In the genomic region with DNA sequence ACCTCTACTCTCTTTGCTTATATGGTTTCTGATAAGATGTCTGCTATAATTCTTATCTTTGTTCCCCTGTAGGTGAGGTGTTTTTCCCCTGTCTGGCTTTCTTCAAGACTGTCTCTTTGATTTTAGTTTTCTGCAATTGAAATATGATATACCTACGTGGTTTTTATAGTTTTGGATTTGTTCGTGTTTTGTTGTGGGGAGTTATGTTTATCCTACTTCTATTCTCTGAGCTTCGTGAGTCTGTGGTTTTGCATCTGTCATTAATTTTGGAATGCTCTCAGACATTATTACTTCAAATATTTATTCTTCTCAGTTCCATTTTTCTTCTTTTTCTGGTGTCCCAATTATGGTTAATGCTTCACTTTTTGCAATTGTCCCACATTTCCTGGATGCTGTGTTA, we compare ENCODE assay signal across 16 cellular contexts.
DNase-seq lines count a peak whose midpoint lies in the region; ATAC-seq and TF ChIP-seq lines count a peak whose summit lies in the region.
"Had no signal": no experiment of that assay in that cellular context is flagged by ENCODE, and none has a peak within 500 bp of the region (broad histone marks: within the 10 kb centered on the region; RNA-seq: fewer than 3 reads in every experiment).

No MANE protein-coding gene starts in this region.

- TF ChIP-seq POLR2A in IMR-90 (IDR thresholded peaks at IDR 0.05; ENCODE audit: low read depth, low read length): no peak

- H3K36me3 ChIP-seq in BJ (ENCODE audit: control insufficient read depth, insufficient read depth, low read length): no peaks in the 10 kb centered on the region
- H3K36me3 ChIP-seq in IMR-90 (ENCODE audit: control insufficient read depth, insufficient read depth, low read length): no peaks in the 10 kb centered on the region
- H3K36me3 ChIP-seq: HAP-1 had no signal

- BruUV-seq in IMR-90 (replicated peaks; lab: Mats Ljungman, UMichigan): no TSS peak

- no peaks in the 10 kb centered on the region for H3K4me1 ChIP-seq in IMR-90 (ENCODE audit: control insufficient read depth, insufficient read depth, low read length)
- H3K4me1 ChIP-seq: HAP-1 had no signal

- no peak overlapping the region for H2BK15ac ChIP-seq in IMR-90 (ENCODE audit: low read depth, low read length)

- no peak for TF ChIP-seq CTCF in BJ (IDR thresholded peaks at IDR 0.05; ENCODE audit: insufficient read depth, low read depth, low read length)
- no peak for TF ChIP-seq CTCF in IMR-90 (conservative IDR thresholded peaks at IDR 0.05; ENCODE audit: low read depth, low read length)

- no peak overlapping the region for H3K27ac ChIP-seq in IMR-90 (ENCODE audit: insufficient read depth, low read length)
- H3K27ac ChIP-seq: HL-60 had no signal

- no peak overlapping the region for H4K5ac ChIP-seq in IMR-90 (ENCODE audit: low read depth, low read length)

- ATAC-seq in IMR-90 (ENCODE audit: low read depth): no peak
- no peak for ATAC-seq in Right ventricle myocardium superior (ENCODE audit: poor library complexity)
- ATAC-seq in GM21515 (IDR thresholded peaks at IDR 0.05; ENCODE audit: unreplicated experiment): no peak

- no peak overlapping the region for H3K4ac ChIP-seq in IMR-90 (ENCODE audit: low read depth, low read length)

- no peak overlapping the region for H4K8ac ChIP-seq in IMR-90 (ENCODE audit: low read depth in 2 of 2, low read length in 2 of 2)

- H3K56ac ChIP-seq in IMR-90 (ENCODE audit: extremely low read depth, insufficient read depth, low read length): no peak overlapping the region

- no peaks in the 10 kb centered on the region for H4K20me1 ChIP-seq in IMR-90 (ENCODE audit: insufficient read depth, low read length)

- peaks cover 3% of the 10 kb centered on the region; the same call in 1 of the 2 replicates for H3K9me1 ChIP-seq in IMR-90 (ENCODE audit: insufficient read depth, low read length)

- H3K27me3 ChIP-seq in BJ (ENCODE audit: control insufficient read depth, insufficient read depth, low read length): no peaks in the 10 kb centered on the region
- no peaks in the 10 kb centered on the region for H3K27me3 ChIP-seq in IMR-90 (ENCODE audit: control insufficient read depth, insufficient read depth, low read length)

- POLR2A ChIA-PET in BJ (lab: Charles Lee) (no interaction called here), IMR-90 (lab: Charles Lee; ENCODE audit: unreplicated experiment) (no interaction called here)

- no peak overlapping the region for H4K91ac ChIP-seq in IMR-90 (ENCODE audit: insufficient read depth, low read depth, low read length)

- H3K23ac ChIP-seq in IMR-90 (ENCODE audit: low read depth, low read length): no peak overlapping the region

- dilution Hi-C loops in IMR-90 (cut with HindIII; ENCODE audit: low sequenced_read_pairs, unreplicated experiment): no loop called here

- no peak overlapping the region for H2AK5ac ChIP-seq in IMR-90 (ENCODE audit: low read depth, low read length)

- H2BK5ac ChIP-seq in IMR-90 (ENCODE audit: low read depth, low read length, poor library complexity, severe bottlenecking): no peak overlapping the region

- H3K14ac ChIP-seq in IMR-90 (replicated peaks; ENCODE audit: low read depth, low read length): no peak overlapping the region

- no peak overlapping the region for H2BK20ac ChIP-seq in IMR-90 (ENCODE audit: low read depth, low read length)

- TF ChIP-seq RAD21 in IMR-90 (IDR thresholded peaks at IDR 0.05; ENCODE audit: low read length): no peak

- no peak overlapping the region for H2BK120ac ChIP-seq in IMR-90 (ENCODE audit: low read depth, low read length)

- no peak overlapping the region for H3K4me3 ChIP-seq in BJ (ENCODE audit: low read depth, low read length)
- no peak overlapping the region for H3K4me3 ChIP-seq in IMR-90 (ENCODE audit: insufficient read depth, low read depth, low read length)
- H3K4me3 ChIP-seq: HAP-1 had no signal

- H2AFZ ChIP-seq in IMR-90 (replicated peaks; ENCODE audit: low read length, poor library complexity): no peak overlapping the region

- in situ Hi-C loops in IMR-90 (cut with MboI; ENCODE audit: low sequenced_read_pairs): no loop called here

- no peak overlapping the region for H3K9ac ChIP-seq in IMR-90 (ENCODE audit: low read depth, low read length)

- DNase-seq in BJ (ENCODE audit: low read depth) (peak; percentile 9), IMR-90 (peak; percentile 1), fibroblast of gingiva (ENCODE audit: low read depth) (peak; percentile 38), myocyte (ENCODE audit: low read depth) (peak; percentile 49), Right ventricle myocardium superior (no peak), LoVo (ENCODE audit: low spot score) (no peak), activated gamma-delta T cell (lab: John Stamatoyannopoulos, UW) (no peak)
- DNase-seq: 8988T; C1 segment of cervical spinal cord; Calu3; CD4-positive, alpha-beta T cell; DMS79; GDM1 had no signal

- WGBS in IMR-90 (ENCODE audit: extremely low coverage in 2 of 2, insufficient read length in 1 of 2), 2 experiments: no CpG with 5 or more reads among the region's 3 CpGs

- H3K18ac ChIP-seq in IMR-90 (ENCODE audit: low read depth, low read length): no peak overlapping the region

- intact Hi-C loops in IMR-90 (cut with micrococcal nuclease) (loop anchor here (10.0 kb wide), 3 partner anchors 553 to 1133 kb away; no protein-coding TSS in a partner anchor), Right ventricle myocardium superior (cut with DNase I) (no loop called here)

- no peak overlapping the region for H2AK9ac ChIP-seq in IMR-90 (replicated peaks; ENCODE audit: low read depth, low read length, poor library complexity)

- H3K79me1 ChIP-seq in IMR-90 (ENCODE audit: low read depth in 1 of 2, low read length in 2 of 2): no peaks in the 10 kb centered on the region

- CTCF ChIA-PET in BJ (lab: Yijun Ruan, JAX) (no interaction called here), IMR-90 (lab: Yijun Ruan, JAX) (interaction anchor here (0.6 kb wide), 1 partner anchor 488 kb away, joined by 3 read pairs; no protein-coding TSS in a partner anchor)

- H3K4me2 ChIP-seq in IMR-90 (ENCODE audit: low read depth, low read length): no peak overlapping the region

- no peaks in the 10 kb centered on the region for H3K9me3 ChIP-seq in IMR-90 (ENCODE audit: control insufficient read depth, insufficient read depth, low read length)
- H3K9me3 ChIP-seq: HAP-1 had no signal

TF ChIP-seq in IMR-90, 13 proteins besides CTCF, POLR2A, EP300 and RAD21:
- TF ChIP-seq, protein P1, sequence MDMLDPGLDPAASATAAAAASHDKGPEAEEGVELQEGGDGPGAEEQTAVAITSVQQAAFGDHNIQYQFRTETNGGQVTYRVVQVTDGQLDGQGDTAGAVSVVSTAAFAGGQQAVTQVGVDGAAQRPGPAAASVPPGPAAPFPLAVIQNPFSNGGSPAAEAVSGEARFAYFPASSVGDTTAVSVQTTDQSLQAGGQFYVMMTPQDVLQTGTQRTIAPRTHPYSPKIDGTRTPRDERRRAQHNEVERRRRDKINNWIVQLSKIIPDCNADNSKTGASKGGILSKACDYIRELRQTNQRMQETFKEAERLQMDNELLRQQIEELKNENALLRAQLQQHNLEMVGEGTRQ (IDR thresholded peaks at IDR 0.05; ENCODE audit: low read depth, low read length): no peak
- TF ChIP-seq RCOR1 (IDR thresholded peaks at IDR 0.05; ENCODE audit: insufficient replicate concordance, low read length) (no peak), CEBPB (IDR thresholded peaks at IDR 0.05; ENCODE audit: low read depth, low read length) (no peak), BHLHE40 (IDR thresholded peaks at IDR 0.05; ENCODE audit: low read depth, low read length) (no peak), FOS (IDR thresholded peaks at IDR 0.05; ENCODE audit: low read depth, low read length) (no peak), SMC3 (IDR thresholded peaks at IDR 0.05; ENCODE audit: low read depth, low read length) (no peak), NFE2L2 (IDR thresholded peaks at IDR 0.05; ENCODE audit: low read depth, low read length) (no peak), MAZ (IDR thresholded peaks at IDR 0.05; ENCODE audit: borderline replicate concordance, low read depth, low read length) (no peak), RFX5 (IDR thresholded peaks at IDR 0.05; ENCODE audit: low read depth, low read length) (no peak), MAFK (IDR thresholded peaks at IDR 0.05; ENCODE audit: low read depth, low read length) (no peak), MXI1 (IDR thresholded peaks at IDR 0.05; ENCODE audit: borderline replicate concordance, low read depth, low read length) (no peak), CHD1 (IDR thresholded peaks at IDR 0.05; ENCODE audit: low read depth, low read length) (no peak)
- TF ChIP-seq, protein P2, sequence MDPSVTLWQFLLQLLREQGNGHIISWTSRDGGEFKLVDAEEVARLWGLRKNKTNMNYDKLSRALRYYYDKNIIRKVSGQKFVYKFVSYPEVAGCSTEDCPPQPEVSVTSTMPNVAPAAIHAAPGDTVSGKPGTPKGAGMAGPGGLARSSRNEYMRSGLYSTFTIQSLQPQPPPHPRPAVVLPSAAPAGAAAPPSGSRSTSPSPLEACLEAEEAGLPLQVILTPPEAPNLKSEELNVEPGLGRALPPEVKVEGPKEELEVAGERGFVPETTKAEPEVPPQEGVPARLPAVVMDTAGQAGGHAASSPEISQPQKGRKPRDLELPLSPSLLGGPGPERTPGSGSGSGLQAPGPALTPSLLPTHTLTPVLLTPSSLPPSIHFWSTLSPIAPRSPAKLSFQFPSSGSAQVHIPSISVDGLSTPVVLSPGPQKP (IDR thresholded peaks at IDR 0.05; ENCODE audit: borderline replicate concordance, low read depth, low read length): no peak

Comparison
In these comparisons a context has a peak if more than half of its experiments do, and no peak if none do; other contexts are left out.
1. DNase-seq: peak in BJ (single experiment), IMR-90 (single experiment), fibroblast of gingiva (single experiment) and myocyte (single experiment); none in Right ventricle myocardium superior (single experiment), LoVo (single experiment) and activated gamma-delta T cell (single experiment).